ENCODE assay signal across 12 cellular contexts in the genomic region with DNA sequence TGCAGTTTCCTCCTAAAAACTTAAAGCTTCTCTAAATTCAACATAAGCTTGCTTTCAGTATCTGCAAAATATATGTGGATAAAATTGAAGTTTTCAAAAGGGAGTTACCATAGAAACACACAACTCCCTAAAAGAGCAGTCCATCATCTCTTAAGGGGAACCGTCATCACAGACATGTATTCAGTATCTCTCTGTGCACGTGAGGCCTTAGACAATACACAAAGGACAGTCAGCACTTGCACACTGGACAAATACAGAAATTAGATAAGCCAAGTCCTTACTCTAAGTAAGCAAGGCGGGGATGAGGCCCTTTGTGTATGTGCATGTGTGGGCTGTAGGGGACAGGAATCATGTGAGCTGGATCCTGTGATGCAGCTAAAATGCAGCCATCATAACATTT.
DNase-seq lines count a peak whose midpoint lies in the region; ATAC-seq and TF ChIP-seq lines count a peak whose summit lies in the region.
"Had no signal": no experiment of that assay in that cellular context is flagged by ENCODE, and none has a peak within 500 bp of the region (broad histone marks: within the 10 kb centered on the region; RNA-seq: fewer than 3 reads in every experiment).

No MANE protein-coding gene starts in this region.

- intact Hi-C loops in CD4-positive, alpha-beta T cell (cut with DNase I, micrococcal nuclease), result no loop called here
- intact Hi-C loops in IMR-90 (cut with micrococcal nuclease), result no loop called here
- intact Hi-C loops in ascending aorta (cut with DNase I), result no loop called here

- no CpG with 5 or more reads among the region's 3 CpGs for WGBS in IMR-90 (ENCODE audit: extremely low coverage in 2 of 2, insufficient read length in 1 of 2), 2 experiments

- H4K91ac ChIP-seq in IMR-90 (ENCODE audit: insufficient read depth, low read depth, low read length), result no peak overlapping the region

- H3K27ac Mint-ChIP-seq in CD4-positive, alpha-beta T cell, result peak overlapping the region; percentile 84
- peak overlapping the region; percentile 69 to 79 (median 71) for H3K27ac Mint-ChIP-seq in nephron

- H3K4me3 ChIP-seq in IMR-90 (ENCODE audit: insufficient read depth, low read depth, low read length), result no peak overlapping the region
- peak overlapping the region; percentile 2 to 32 for H3K4me3 ChIP-seq in ascending aorta
- H3K4me3 ChIP-seq: mucosa of descending colon had no signal

- peaks cover 3% of the 10 kb centered on the region; the same call in 1 of the 2 replicates for H3K4me1 ChIP-seq in IMR-90 (ENCODE audit: control insufficient read depth, insufficient read depth, low read length)
- peaks cover 0 to 27% of the 10 kb centered on the region in 2 donors for H3K4me1 ChIP-seq in ascending aorta

- no peaks in the 10 kb centered on the region for H3K9me3 ChIP-seq in CD4-positive, alpha-beta T cell (ENCODE audit: control insufficient read depth, low read length)
- H3K9me3 ChIP-seq in IMR-90 (ENCODE audit: control insufficient read depth, insufficient read depth, low read length) (no peaks in the 10 kb centered on the region), ascending aorta (no peaks in the 10 kb centered on the region)
- H3K9me3 ChIP-seq: mucosa of descending colon had no signal

- TF ChIP-seq RAD21 in IMR-90 (IDR thresholded peaks at IDR 0.05; ENCODE audit: low read length), result no peak

- no peak overlapping the region for H3K56ac ChIP-seq in IMR-90 (ENCODE audit: extremely low read depth, insufficient read depth, low read length)

- no peak for TF ChIP-seq POLR2A in IMR-90 (IDR thresholded peaks at IDR 0.05; ENCODE audit: low read depth, low read length)

- H3K23ac ChIP-seq in IMR-90 (ENCODE audit: low read depth, low read length), result peak overlapping the region; percentile 46; the same call in 1 of the 2 replicates

- no peak overlapping the region for H2BK5ac ChIP-seq in IMR-90 (ENCODE audit: low read depth, low read length, poor library complexity, severe bottlenecking)

- no peaks in the 10 kb centered on the region for H3K9me3 Mint-ChIP-seq in CD4-positive, alpha-beta T cell
- peaks cover 2% of the 10 kb centered on the region for H3K9me3 Mint-ChIP-seq in nephron
- H3K9me3 Mint-ChIP-seq: CD8-positive, alpha-beta memory T cell had no signal

- no peaks in the 10 kb centered on the region for H3K27me3 Mint-ChIP-seq in CD4-positive, alpha-beta T cell
- no peaks in the 10 kb centered on the region for H3K27me3 Mint-ChIP-seq in nephron (ENCODE audit: low read depth)

- no TSS peak for BruUV-seq in IMR-90 (replicated peaks; lab: Mats Ljungman, UMichigan)

- H3K18ac ChIP-seq in IMR-90 (ENCODE audit: low read depth, low read length), result no peak overlapping the region

- no peaks in the 10 kb centered on the region for H4K20me1 ChIP-seq in IMR-90 (ENCODE audit: insufficient read depth, low read length)

- peak overlapping the region; percentile 27 for H3K4me3 Mint-ChIP-seq in CD4-positive, alpha-beta T cell
- no peak overlapping the region for H3K4me3 Mint-ChIP-seq in nephron
- H3K4me3 Mint-ChIP-seq: CD8-positive, alpha-beta memory T cell had no signal

- peak overlapping the region; percentile 9 for H3K27ac ChIP-seq in CD4-positive, alpha-beta T cell (ENCODE audit: low read depth, low read length)
- H3K27ac ChIP-seq in IMR-90 (ENCODE audit: insufficient read depth, low read length) (no peak overlapping the region), ascending aorta (peak overlapping the region; percentile 80 to 81)
- H3K27ac ChIP-seq: WERI-Rb-1 had no signal

- no peaks in the 10 kb centered on the region for H3K9me1 ChIP-seq in IMR-90 (ENCODE audit: insufficient read depth, low read length)

- H3K27me3 ChIP-seq in CD4-positive, alpha-beta T cell (ENCODE audit: control insufficient read depth, insufficient read depth, low read length), result no peaks in the 10 kb centered on the region
- H3K27me3 ChIP-seq in IMR-90 (ENCODE audit: control insufficient read depth, insufficient read depth, low read length) (no peaks in the 10 kb centered on the region), ascending aorta (no peaks in the 10 kb centered on the region)

- H2BK120ac ChIP-seq in IMR-90 (ENCODE audit: low read depth, low read length), result peak overlapping the region; percentile 10; the same call in 1 of the 2 replicates

- H2AK5ac ChIP-seq in IMR-90 (ENCODE audit: low read depth, low read length), result peak overlapping the region; percentile 44; the same call in 1 of the 2 replicates

- H3K4me2 ChIP-seq in IMR-90 (ENCODE audit: low read depth, low read length), result no peak overlapping the region

- CTCF ChIA-PET in CD4-positive, alpha-beta T cell (lab: Charles Lee), result no interaction called here
- CTCF ChIA-PET in IMR-90 (lab: Yijun Ruan, JAX), result no interaction called here

- no peak overlapping the region for H3K4ac ChIP-seq in IMR-90 (ENCODE audit: low read depth, low read length)

- dilution Hi-C loops in IMR-90 (cut with HindIII; ENCODE audit: low sequenced_read_pairs, unreplicated experiment), result no loop called here

- no peak overlapping the region for H2AFZ ChIP-seq in IMR-90 (replicated peaks; ENCODE audit: low read length, poor library complexity)

- peak; percentile 25 for ATAC-seq in CD4-positive, alpha-beta T cell (ENCODE audit: poor library complexity)
- ATAC-seq in IMR-90 (ENCODE audit: low read depth), result no peak
- ATAC-seq: mucosa of descending colon had no signal

- DNase-seq in CD4-positive, alpha-beta T cell, result no peak
- DNase-seq in IMR-90 (no peak), ascending aorta (ENCODE audit: low spot score in 2 of 2) (no peak), HuH-7 (ENCODE audit: low spot score) (no peak), DMS79 treated with DMSO at 0.1 percent for 48 hours (lab: John Stamatoyannopoulos, UW) (no peak), NCI-H1694 treated with DMSO at 0.1 percent for 48 hours (lab: John Stamatoyannopoulos, UW) (no peak)
- DNase-seq: CD8-positive, alpha-beta memory T cell; mucosa of descending colon; NCI-H1436; SHP77 treated with DMSO at 0.1 percent for 48 hours; WERI-Rb-1 had no signal

- H3K36me3 Mint-ChIP-seq in CD4-positive, alpha-beta T cell (ENCODE audit: low read depth), result peaks cover 5% of the 10 kb centered on the region
- H3K36me3 Mint-ChIP-seq in nephron (ENCODE audit: low read depth), result peaks cover 5% of the 10 kb centered on the region

- H3K4me1 Mint-ChIP-seq in CD4-positive, alpha-beta T cell (ENCODE audit: low read depth), result peaks cover 75% of the 10 kb centered on the region
- H3K4me1 Mint-ChIP-seq in nephron, result peaks cover 42% of the 10 kb centered on the region

- H3K79me1 ChIP-seq in IMR-90 (ENCODE audit: low read depth in 1 of 2, low read length in 2 of 2), result no peaks in the 10 kb centered on the region

- POLR2A ChIA-PET in CD4-positive, alpha-beta T cell (lab: Charles Lee), result interaction anchor here (0.8 to 4.5 kb wide), 8 partner anchors 10 to 136 kb away, joined by 3 to 28 read pairs (median 4); a partner anchor contains a TSS
- POLR2A ChIA-PET in IMR-90 (lab: Charles Lee; ENCODE audit: unreplicated experiment), result interaction anchor here (0.5 kb wide), 1 partner anchor 23 kb away, joined by 7 read pairs; no protein-coding TSS in a partner anchor

- H4K8ac ChIP-seq in IMR-90 (ENCODE audit: low read depth in 2 of 2, low read length in 2 of 2), result no peak overlapping the region

- no peak overlapping the region for H2BK20ac ChIP-seq in IMR-90 (ENCODE audit: low read depth, low read length)

- no peak overlapping the region for H2AK9ac ChIP-seq in IMR-90 (replicated peaks; ENCODE audit: low read depth, low read length, poor library complexity)

- H3K36me3 ChIP-seq in IMR-90 (ENCODE audit: control insufficient read depth, insufficient read depth, low read length), result no peaks in the 10 kb centered on the region
- no peaks in the 10 kb centered on the region for H3K36me3 ChIP-seq in ascending aorta
- H3K36me3 ChIP-seq: WERI-Rb-1 had no signal

- no peak overlapping the region for H3K14ac ChIP-seq in IMR-90 (replicated peaks; ENCODE audit: low read depth, low read length)

- no peak overlapping the region for H2BK15ac ChIP-seq in IMR-90 (ENCODE audit: low read depth, low read length)

- H4K5ac ChIP-seq in IMR-90 (ENCODE audit: low read depth, low read length), result no peak overlapping the region

- H3K9ac ChIP-seq in IMR-90 (ENCODE audit: low read depth, low read length), result no peak overlapping the region

- TF ChIP-seq CTCF in CD4-positive, alpha-beta T cell (IDR thresholded peaks at IDR 0.05), result no peak
- TF ChIP-seq CTCF in IMR-90 (conservative IDR thresholded peaks at IDR 0.05; ENCODE audit: low read depth, low read length) (no peak), ascending aorta (IDR thresholded peaks at IDR 0.05) (no peak), nephron (IDR thresholded peaks at IDR 0.05; ENCODE audit: unreplicated experiment in 3 of 3) (no peak)

- in situ Hi-C loops in IMR-90 (cut with MboI; ENCODE audit: low sequenced_read_pairs), result no loop called here

TF ChIP-seq in IMR-90, 13 proteins besides CTCF, POLR2A, EP300 and RAD21:
- TF ChIP-seq RCOR1 (IDR thresholded peaks at IDR 0.05; ENCODE audit: insufficient replicate concordance, low read length) (no peak), SMC3 (IDR thresholded peaks at IDR 0.05; ENCODE audit: low read depth, low read length) (no peak), CHD1 (IDR thresholded peaks at IDR 0.05; ENCODE audit: low read depth, low read length) (no peak), MAFK (IDR thresholded peaks at IDR 0.05; ENCODE audit: low read depth, low read length) (no peak), CEBPB (IDR thresholded peaks at IDR 0.05; ENCODE audit: low read depth, low read length) (no peak), BHLHE40 (IDR thresholded peaks at IDR 0.05; ENCODE audit: low read depth, low read length) (no peak)
- TF ChIP-seq, protein P1, sequence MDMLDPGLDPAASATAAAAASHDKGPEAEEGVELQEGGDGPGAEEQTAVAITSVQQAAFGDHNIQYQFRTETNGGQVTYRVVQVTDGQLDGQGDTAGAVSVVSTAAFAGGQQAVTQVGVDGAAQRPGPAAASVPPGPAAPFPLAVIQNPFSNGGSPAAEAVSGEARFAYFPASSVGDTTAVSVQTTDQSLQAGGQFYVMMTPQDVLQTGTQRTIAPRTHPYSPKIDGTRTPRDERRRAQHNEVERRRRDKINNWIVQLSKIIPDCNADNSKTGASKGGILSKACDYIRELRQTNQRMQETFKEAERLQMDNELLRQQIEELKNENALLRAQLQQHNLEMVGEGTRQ (IDR thresholded peaks at IDR 0.05; ENCODE audit: low read depth, low read length), result no peak
